Comparison of ENCODE assay signal across 16 cellular contexts in genomic region chr1:97013904-97014303, GRCh38.
DNase-seq lines count a peak whose midpoint lies in the region; ATAC-seq and TF ChIP-seq lines count a peak whose summit lies in the region.
"Had no signal": no experiment of that assay in that cellular context is flagged by ENCODE, and none has a peak within 500 bp of the region (broad histone marks: within the 10 kb centered on the region; RNA-seq: fewer than 3 reads in every experiment).

No MANE protein-coding gene starts in this region.

- H3K27me3 ChIP-seq in ACC112 (ENCODE audit: insufficient read depth, low read length) (no peaks in the 10 kb centered on the region), right cardiac atrium (ENCODE audit: control insufficient read depth, insufficient read depth) (no peaks in the 10 kb centered on the region)
- H3K27me3 ChIP-seq: neutrophil, transverse colon had no signal

- peak; percentile 43 for DNase-seq in HT1080 (ENCODE audit: low read depth)
- DNase-seq in cardiac fibroblast (ENCODE audit: low read depth in 2 of 2): peak; percentile 80 to 85
- no peak for DNase-seq in right cardiac atrium
- no peak for DNase-seq in COLO668 (lab: John Stamatoyannopoulos, UW; ENCODE audit: unreplicated experiment)
- DNase-seq in stimulated activated CD4-positive, alpha-beta T cell treated with anti-CD3 and anti-CD28 coated beads, Interleukin-1b, Interleukin-23, amount 100 ng/mL, for 48 hours: no peak
- DNase-seq in HUDEP-2 (lab: John Stamatoyannopoulos, UW; ENCODE audit: unreplicated experiment in 76 of 76): no peak
- DNase-seq: activated CD4-positive, CD25-positive, alpha-beta regulatory T cell treated with anti-CD3 and anti-CD28 coated beads, Interleukin-2, amount 50 U/mL, for 72 hours; COR-L47; effector memory CD8-positive, alpha-beta T cell; SHP77; small intestine; transverse colon had no signal

- intact Hi-C loops in right cardiac atrium (cut with DNase I): no loop called here

- peak overlapping the region; percentile 25; the same call in 1 of the 2 replicates for H3K4me3 ChIP-seq in ACC112 (ENCODE audit: low read depth, low read length)
- H3K4me3 ChIP-seq in cardiac fibroblast (replicated peaks in 1 of 2; ENCODE audit: low read depth in 2 of 2, low read length in 2 of 2): no peak overlapping the region
- H3K4me3 ChIP-seq in right cardiac atrium (ENCODE audit: low read length): no peak overlapping the region
- H3K4me3 ChIP-seq: HAP-1, transverse colon had no signal

- H3K36me3 ChIP-seq in ACC112 (ENCODE audit: insufficient read depth, low read length): no peaks in the 10 kb centered on the region
- H3K36me3 ChIP-seq: HAP-1, neutrophil, transverse colon had no signal

- H3K79me2 ChIP-seq in ACC112 (ENCODE audit: control insufficient read depth, insufficient read depth, low read length, unreplicated experiment): no peaks in the 10 kb centered on the region

- H3K27ac ChIP-seq in ACC112 (ENCODE audit: low read depth, low read length) (peak overlapping the region; percentile 61), right cardiac atrium (ENCODE audit: low read length) (no peak overlapping the region)
- H3K27ac ChIP-seq: neutrophil, transverse colon had no signal

- H2AFZ ChIP-seq in ACC112 (ENCODE audit: low read length, unreplicated experiment): no peak overlapping the region

- ATAC-seq in right cardiac atrium (peak; percentile 86 to 89), HG03432 (IDR thresholded peaks at IDR 0.05; ENCODE audit: unreplicated experiment) (no peak)
- ATAC-seq: effector memory CD8-positive, alpha-beta T cell had no signal

- 29% methylated on average over 2 of the region's 2 CpGs for WGBS in right cardiac atrium

- H3K4me1 ChIP-seq in ACC112 (ENCODE audit: control insufficient read depth, insufficient read depth, low read length, unreplicated experiment): peaks cover 33% of the 10 kb centered on the region
- no peaks in the 10 kb centered on the region for H3K4me1 ChIP-seq in right cardiac atrium (ENCODE audit: control insufficient read depth, insufficient read depth, low read length)
- H3K4me1 ChIP-seq: HAP-1, transverse colon had no signal

- no peaks in the 10 kb centered on the region for H3K9me3 ChIP-seq in right cardiac atrium (ENCODE audit: control insufficient read depth, low read length)
- H3K9me3 ChIP-seq: HAP-1, neutrophil, transverse colon had no signal

- TF ChIP-seq CTCF in cardiac fibroblast (IDR thresholded peaks at IDR 0.05; ENCODE audit: low read depth, low read length): no peak

Comparison
In these comparisons a context has a peak if more than half of its experiments do, and no peak if none do; other contexts are left out.
1. DNase-seq: peak in HT1080 (single experiment) and cardiac fibroblast (2 of 2); none in right cardiac atrium (0 of 3), COLO668 (single experiment), stimulated activated CD4-positive, alpha-beta T cell treated with anti-CD3 and anti-CD28 coated beads, Interleukin-1b, Interleukin-23, amount 100 ng/mL, for 48 hours (single experiment) and HUDEP-2 (0 of 76).